ENCODE assay signal across 12 cellular contexts in the genomic region with DNA sequence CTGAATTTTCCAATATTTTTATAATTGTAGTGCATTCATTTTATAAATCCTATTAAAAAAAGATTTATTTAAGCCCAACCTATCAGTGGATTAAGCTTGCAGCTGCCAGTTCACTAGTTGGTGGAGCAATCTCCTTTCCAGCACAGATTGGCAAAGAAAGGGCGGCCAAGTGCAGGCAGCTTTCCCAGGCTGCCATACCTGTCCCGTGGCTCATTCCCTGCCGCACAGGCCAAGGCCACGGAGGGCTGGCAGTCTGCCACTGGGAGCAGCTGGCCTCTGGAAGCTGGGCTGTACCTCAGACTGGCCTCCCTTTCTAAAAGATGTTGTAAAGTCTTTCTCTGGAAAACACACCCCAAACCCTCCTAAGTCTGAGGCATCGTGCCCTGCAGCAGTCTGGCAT.
A peak's percentile ranks its signal among the peaks of the same experiment; 100 is the strongest.
DNase-seq lines count a peak whose midpoint lies in the region; ATAC-seq and TF ChIP-seq lines count a peak whose summit lies in the region.
"Had no signal": no experiment of that assay in that cellular context is flagged by ENCODE, and none has a peak within 500 bp of the region (broad histone marks: within the 10 kb centered on the region; RNA-seq: fewer than 3 reads in every experiment).

No MANE protein-coding gene starts in this region.

- no peaks in the 10 kb centered on the region for H3K36me3 ChIP-seq in lower lobe of right lung
- H3K36me3 ChIP-seq: esophagus squamous epithelium had no signal

- ATAC-seq in lower lobe of right lung (peak; percentile 72 to 74), GM19035 (IDR thresholded peaks at IDR 0.05; ENCODE audit: unreplicated experiment) (no peak)

- H3K4me1 ChIP-seq in lower lobe of right lung: peaks cover 5% of the 10 kb centered on the region

- H3K9me3 ChIP-seq in lower lobe of right lung: no peaks in the 10 kb centered on the region
- H3K9me3 ChIP-seq: esophagus squamous epithelium had no signal

- H3K4me3 ChIP-seq in cardiac fibroblast (replicated peaks in 1 of 2; ENCODE audit: low read depth in 2 of 2, low read length in 2 of 2): no peak overlapping the region
- no peak overlapping the region for H3K4me3 ChIP-seq in lower lobe of right lung
- H3K4me3 ChIP-seq: esophagus squamous epithelium had no signal

- DNase-seq in AG08396 (ENCODE audit: low spot score) (peak; percentile 70), NCI-H1092 treated with DMSO at 0.1 percent for 48 hours (lab: John Stamatoyannopoulos, UW) (peak; percentile 67), cardiac fibroblast (ENCODE audit: low read depth in 2 of 2) (peak; percentile 85 to 87), lower lobe of right lung (peak; percentile 72), GDM1 (lab: John Stamatoyannopoulos, UW) (no peak), HuH-7.5 (ENCODE audit: low spot score) (no peak)
- no peak for DNase-seq in activated CD8-positive, alpha-beta memory T cell treated with anti-CD3 and anti-CD28 coated beads, Interleukin-2, amount 50 U/mL, for 4 hours
- DNase-seq: CD4-positive, CD25-positive, alpha-beta regulatory T cell; esophagus squamous epithelium; NCI-H1048; stimulated activated CD4-positive, alpha-beta T cell treated with anti-CD3 and anti-CD28 coated beads, Interleukin-15, amount 100 ng/mL, for 24 hours had no signal

- no peak overlapping the region for H3K27ac ChIP-seq in lower lobe of right lung

- intact Hi-C loops in lower lobe of right lung (cut with DNase I): no loop called here

- H3K27me3 ChIP-seq in lower lobe of right lung (ENCODE audit: low read depth): no peaks in the 10 kb centered on the region
- H3K27me3 ChIP-seq: esophagus squamous epithelium had no signal

- TF ChIP-seq CTCF in cardiac fibroblast (IDR thresholded peaks at IDR 0.05; ENCODE audit: low read depth, low read length) (no peak), lower lobe of right lung (IDR thresholded peaks at IDR 0.05) (no peak)

Comparison
In these comparisons a context has a peak if more than half of its experiments do, and no peak if none do; other contexts are left out.
1. DNase-seq: peak in AG08396 (single experiment), NCI-H1092 treated with DMSO at 0.1 percent for 48 hours (single experiment), cardiac fibroblast (2 of 2) and lower lobe of right lung (single experiment); none in GDM1 (single experiment), activated CD8-positive, alpha-beta memory T cell treated with anti-CD3 and anti-CD28 coated beads, Interleukin-2, amount 50 U/mL, for 4 hours (single experiment) and HuH-7.5 (single experiment).